36 cellular contexts compared by ENCODE assay signal in the genomic region with DNA sequence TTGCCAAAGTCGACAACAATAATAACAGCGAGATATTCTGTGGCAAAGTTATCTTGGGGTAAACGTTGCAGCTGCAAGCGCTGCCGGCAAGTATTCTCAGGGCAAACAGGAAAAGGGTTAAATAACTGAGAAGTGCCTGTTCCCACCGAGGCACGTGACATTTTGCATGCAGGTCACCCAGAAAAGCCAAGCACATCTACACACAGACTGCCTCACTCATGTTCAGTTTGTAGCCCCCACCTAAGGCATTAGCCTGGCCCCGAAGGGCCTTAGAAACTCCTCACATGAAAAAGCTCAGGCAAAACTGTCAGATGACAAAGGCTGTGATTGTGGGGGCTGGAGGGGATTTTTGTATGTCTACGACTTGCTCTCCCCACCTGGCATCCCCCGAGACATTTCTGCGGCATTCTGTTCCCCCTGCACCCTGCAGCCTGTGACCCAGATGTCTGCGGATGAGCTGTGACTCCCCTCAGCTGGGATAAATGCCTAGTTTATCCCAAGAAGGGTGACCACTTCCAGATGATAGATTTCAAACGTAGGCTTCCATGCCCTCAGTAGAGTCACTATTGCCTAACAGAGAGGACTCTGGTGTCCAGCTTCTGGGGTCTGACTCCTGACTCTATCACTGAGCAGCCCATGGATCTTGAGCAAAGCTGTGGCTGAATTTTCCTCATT.
A peak's percentile ranks its signal among the peaks of the same experiment; 100 is the strongest.
DNase-seq lines count a peak whose midpoint lies in the region; ATAC-seq and TF ChIP-seq lines count a peak whose summit lies in the region.
"Had no signal": no experiment of that assay in that cellular context is flagged by ENCODE, and none has a peak within 500 bp of the region (broad histone marks: within the 10 kb centered on the region; RNA-seq: fewer than 3 reads in every experiment).

No MANE protein-coding gene starts in this region.

- peak overlapping the region; percentile 59 for H3K4me3 ChIP-seq in BLaER1
- peak overlapping the region; percentile 28 for H3K4me3 ChIP-seq in OCI-LY1 (ENCODE audit: low read depth, low read length, poor library complexity, severe bottlenecking)
- H3K4me3 ChIP-seq: A549, adrenal gland, gastrocnemius medialis, thoracic aorta, vagina had no signal

- H3K4me3 Mint-ChIP-seq in glutamatergic neuron (ENCODE audit: unreplicated experiment) = no peak overlapping the region
- H3K4me3 Mint-ChIP-seq: activated T-cell treated with anti-CD3 and anti-CD28 coated beads, Interleukin-2, amount 50 U/mL, for 24 hours; mesothelial cell of epicardium; natural killer cell; T-cell had no signal

- no peaks in the 10 kb centered on the region for H3K79me2 ChIP-seq in OCI-LY1 (ENCODE audit: insufficient read depth, low read length)
- H3K79me2 ChIP-seq: parathyroid adenoma had no signal

- H3K27ac Mint-ChIP-seq in glutamatergic neuron (ENCODE audit: unreplicated experiment) = peak overlapping the region; percentile 12
- H3K27ac Mint-ChIP-seq: activated T-cell treated with anti-CD3 and anti-CD28 coated beads, Interleukin-2, amount 50 U/mL, for 24 hours; mesothelial cell of epicardium; natural killer cell; T-cell had no signal

- H3K9me3 ChIP-seq in BLaER1 = peaks cover 30% of the 10 kb centered on the region
- H3K9me3 ChIP-seq in OCI-LY1 (ENCODE audit: low read length) = peaks cover 8% of the 10 kb centered on the region; the same call in 1 of the 2 replicates
- H3K9me3 ChIP-seq: A549, adrenal gland, gastrocnemius medialis, thoracic aorta, vagina had no signal

- H3K36me3 Mint-ChIP-seq in glutamatergic neuron (ENCODE audit: unreplicated experiment) = peaks cover 4% of the 10 kb centered on the region
- H3K36me3 Mint-ChIP-seq: natural killer cell, T-cell had no signal

- H3K9me3 Mint-ChIP-seq in glutamatergic neuron (ENCODE audit: unreplicated experiment) = no peaks in the 10 kb centered on the region
- H3K9me3 Mint-ChIP-seq: natural killer cell had no signal

- H3K4me1 ChIP-seq in BLaER1 (peaks cover 77% of the 10 kb centered on the region), OCI-LY1 (ENCODE audit: insufficient read depth, low read length, severe bottlenecking) (peaks cover 54% of the 10 kb centered on the region)
- H3K4me1 ChIP-seq: A549, adrenal gland, parathyroid adenoma, vagina had no signal

- H2AFZ ChIP-seq in OCI-LY1 (ENCODE audit: low read length) = no peak overlapping the region
- H2AFZ ChIP-seq: parathyroid adenoma had no signal

- H3K4me2 ChIP-seq in BLaER1 (peak overlapping the region; percentile 97), OCI-LY1 (ENCODE audit: low read length) (peak overlapping the region; percentile 39)
- H3K4me2 ChIP-seq: A549 had no signal

- ATAC-seq in GM21825 (IDR thresholded peaks at IDR 0.05; ENCODE audit: unreplicated experiment) (peak; percentile 54), GM21526 (IDR thresholded peaks at IDR 0.05; ENCODE audit: low FRiP score, unreplicated experiment) (no peak), HG02678 (IDR thresholded peaks at IDR 0.05; ENCODE audit: unreplicated experiment) (no peak), left cardiac atrium (no peak)
- ATAC-seq: esophagus mucosa; gastrocnemius medialis; left ventricle myocardium superior; natural killer cell; PC-3; right cardiac atrium; stimulated activated naive CD8-positive, alpha-beta T cell treated with anti-CD3 and anti-CD28 coated beads, Interleukin-15, Interleukin-2, amounts not matched to agents 100 U/mL and 50 U/mL, for 24 hours; T-cell had no signal

- no peaks in the 10 kb centered on the region for H3F3A ChIP-seq in OCI-LY1 (ENCODE audit: insufficient read depth, low read length)

- H4K20me1 ChIP-seq in BLaER1 (no peaks in the 10 kb centered on the region), OCI-LY1 (ENCODE audit: insufficient read depth, low read length) (no peaks in the 10 kb centered on the region)

- DNase-seq in glutamatergic neuron (no peak), left cardiac atrium (no peak)
- DNase-seq in effector CD8-positive, alpha-beta T cell (lab: John Stamatoyannopoulos, UW) = no peak
- DNase-seq: activated CD4-positive, CD25-positive, alpha-beta regulatory T cell treated with anti-CD3 and anti-CD28 coated beads, Interleukin-2, amount 50 U/mL, for 72 hours; activated CD8-positive, alpha-beta memory T cell treated with anti-CD3 and anti-CD28 coated beads for 24 hours; activated naive CD4-positive, alpha-beta T cell; activated T-cell treated with anti-CD3 and anti-CD28 coated beads, Interleukin-2, amount 50 U/mL, for 24 hours; adrenal gland; brain microvascular endothelial cell; Calu3; effector memory CD4-positive, alpha-beta T cell; gastrocnemius medialis; hippocampal formation; left ventricle myocardium superior; natural killer cell; NCI-H1105 treated with DMSO at 0.1 percent for 48 hours; NCI-H2029 treated with DMSO at 0.1 percent for 48 hours; NCI-H345; NCI-H82; PC-3; right cardiac atrium; SHP77; stimulated activated CD4-positive, alpha-beta T cell treated with anti-CD3 and anti-CD28 coated beads, Interleukin-4, amount 100 ng/mL, for 4 hours; stimulated activated naive CD8-positive, alpha-beta T cell treated with anti-CD3 and anti-CD28 coated beads, Interleukin-15, Interleukin-2, amounts not matched to agents 100 U/mL and 50 U/mL, for 24 hours; T-cell had no signal

- peaks cover 16% of the 10 kb centered on the region; the same call in 1 of the 2 replicates for H3K36me3 ChIP-seq in BLaER1
- H3K36me3 ChIP-seq in OCI-LY1 (ENCODE audit: insufficient read depth, low read length) = no peaks in the 10 kb centered on the region; the same call in 1 of the 2 replicates
- H3K36me3 ChIP-seq: adrenal gland, brain microvascular endothelial cell, gastrocnemius medialis, thoracic aorta, vagina had no signal

- H3K4me1 Mint-ChIP-seq in glutamatergic neuron (ENCODE audit: low read depth, unreplicated experiment) = peaks cover 11% of the 10 kb centered on the region
- H3K4me1 Mint-ChIP-seq: natural killer cell had no signal

- H3K9ac ChIP-seq in BLaER1 = peak overlapping the region; percentile 81
- peak overlapping the region; percentile 30; the same call in 1 of the 2 replicates for H3K9ac ChIP-seq in OCI-LY1 (ENCODE audit: low read length)
- H3K9ac ChIP-seq: parathyroid adenoma had no signal

- peak overlapping the region; percentile 98 for H3K27ac ChIP-seq in BLaER1
- H3K27ac ChIP-seq in OCI-LY1 (ENCODE audit: low read depth, low read length, poor library complexity, severe bottlenecking) = peak overlapping the region; percentile 86
- H3K27ac ChIP-seq: A549, adrenal gland, brain microvascular endothelial cell, gastrocnemius medialis, parathyroid adenoma, thoracic aorta, vagina had no signal

- H3K27me3 ChIP-seq in BLaER1 (no peaks in the 10 kb centered on the region), OCI-LY1 (ENCODE audit: insufficient read depth, low read length) (no peaks in the 10 kb centered on the region)
- H3K27me3 ChIP-seq: adrenal gland, brain microvascular endothelial cell, gastrocnemius medialis, vagina had no signal

- no peak for TF ChIP-seq CTCF in OCI-LY1 (IDR thresholded peaks at IDR 0.05; ENCODE audit: low read length)
- no peak for TF ChIP-seq CTCF in glutamatergic neuron (IDR thresholded peaks at IDR 0.05; ENCODE audit: partially characterized antibody, unreplicated experiment)

- no peaks in the 10 kb centered on the region for H3K9me2 ChIP-seq in OCI-LY1 (ENCODE audit: low read depth, low read length)

- H3K27me3 Mint-ChIP-seq in glutamatergic neuron (ENCODE audit: unreplicated experiment) = no peaks in the 10 kb centered on the region

- intact Hi-C loops in left cardiac atrium (cut with DNase I) = no loop called here
